In genomic region chr16:54490089-54490488, GRCh38 we compare ENCODE assay signal across 21 cellular contexts.
DNase-seq lines count a peak whose midpoint lies in the region; ATAC-seq, FAIRE-seq and TF ChIP-seq lines count a peak whose summit lies in the region.
"Had no signal": no experiment of that assay in that cellular context is flagged by ENCODE, and none has a peak within 500 bp of the region (broad histone marks: within the 10 kb centered on the region; RNA-seq: fewer than 3 reads in every experiment).

No MANE protein-coding gene starts in this region.

- POLR2A ChIA-PET in HepG2 (lab: Yijun Ruan, JAX) = no interaction called here

- H2AFZ ChIP-seq in HepG2 (ENCODE audit: low read length) (no peak overlapping the region), Karpas-422 (ENCODE audit: low read length) (no peak overlapping the region)
- H2AFZ ChIP-seq: GM23338 had no signal

- H3K79me2 ChIP-seq in HepG2 (ENCODE audit: insufficient read depth, low read length) = no peaks in the 10 kb centered on the region
- H3K79me2 ChIP-seq in Karpas-422 (ENCODE audit: low read length) = no peaks in the 10 kb centered on the region

- H3K4me3 ChIP-seq in HepG2 (replicated peaks in 1 of 3; ENCODE audit: insufficient read depth in 1 of 3, low read depth in 2 of 3, low read length in 3 of 3) = no peak overlapping the region
- no peak overlapping the region for H3K4me3 ChIP-seq in right lobe of liver
- no peak overlapping the region for H3K4me3 ChIP-seq in Karpas-422 (ENCODE audit: low read length)
- no peak overlapping the region for H3K4me3 ChIP-seq in sigmoid colon
- H3K4me3 ChIP-seq: BLaER1, GM12878, GM23338 had no signal

- H4K20me1 ChIP-seq in HepG2 (ENCODE audit: insufficient read depth, low read length) (no peaks in the 10 kb centered on the region), Karpas-422 (ENCODE audit: insufficient read depth, low read depth, low read length) (no peaks in the 10 kb centered on the region)
- H4K20me1 ChIP-seq: BLaER1 had no signal

- H3K4me2 ChIP-seq in HepG2 (ENCODE audit: low read depth, low read length) = no peak overlapping the region
- peak overlapping the region; percentile 38 for H3K4me2 ChIP-seq in Karpas-422 (ENCODE audit: low read depth, low read length, poor library complexity, severe bottlenecking)
- H3K4me2 ChIP-seq: BLaER1, GM23338 had no signal

- H3K27ac ChIP-seq in HepG2 (ENCODE audit: extremely low read length, insufficient read depth, low read length) = no peak overlapping the region
- H3K27ac ChIP-seq in right lobe of liver = no peak overlapping the region
- no peak overlapping the region for H3K27ac ChIP-seq in Karpas-422 (ENCODE audit: low read length)
- H3K27ac ChIP-seq in VCaP = peak overlapping the region; percentile 77
- no peak overlapping the region for H3K27ac ChIP-seq in sigmoid colon
- H3K27ac ChIP-seq: BLaER1, C4-2B had no signal

- H3K36me3 ChIP-seq in HepG2 (replicated peaks in 1 of 2; ENCODE audit: control insufficient read depth in 1 of 2, insufficient read depth in 2 of 2, low read length in 2 of 2) = no peaks in the 10 kb centered on the region
- H3K36me3 ChIP-seq in right lobe of liver = no peaks in the 10 kb centered on the region
- no peaks in the 10 kb centered on the region for H3K36me3 ChIP-seq in Karpas-422 (ENCODE audit: insufficient read depth, low read length)
- H3K36me3 ChIP-seq in sigmoid colon = no peaks in the 10 kb centered on the region
- H3K36me3 ChIP-seq: BLaER1 had no signal

- TF ChIP-seq EP300 in HepG2 (IDR thresholded peaks at IDR 0.05; ENCODE audit: low read depth in 2 of 2, low read length in 2 of 2) (no peak), HepG2 (CRISPR knock-in tag; IDR thresholded peaks at IDR 0.05; ENCODE audit: borderline replicate concordance) (no peak), sigmoid colon (IDR thresholded peaks at IDR 0.05) (no peak)

- no peak for ATAC-seq in HepG2
- no peak for ATAC-seq in right lobe of liver
- ATAC-seq: GM12878, GM23338, HCT116 had no signal

- H3K9me3 ChIP-seq in HepG2 (ENCODE audit: low read length) (no peaks in the 10 kb centered on the region), right lobe of liver (no peaks in the 10 kb centered on the region), Karpas-422 (ENCODE audit: low read length) (no peaks in the 10 kb centered on the region), sigmoid colon (no peaks in the 10 kb centered on the region)
- H3K9me3 ChIP-seq: BLaER1 had no signal

- no peak for TF ChIP-seq RAD21 in HepG2 (CRISPR knock-in tag; IDR thresholded peaks at IDR 0.05)

- WGBS in HepG2 (ENCODE audit: low lambda C conversion rate) = 3% methylated on average over 2 of the region's 2 CpGs
- 71% methylated on average over 2 of the region's 2 CpGs for WGBS in right lobe of liver (ENCODE audit: insufficient coverage, low coverage, low lambda C conversion rate, missing lambda C conversion rate)
- WGBS in sigmoid colon, 2 donors = 61 to 72% methylated on average over 2 of the region's 2 CpGs

- no peak for FAIRE-seq in HepG2 (lab: Jason Lieb, UNC)
- FAIRE-seq: A204.1, D721Med, GM12878, GM19239 had no signal

- H3K9ac ChIP-seq in HepG2 (ENCODE audit: insufficient read depth, low read depth, low read length) (no peak overlapping the region), Karpas-422 (ENCODE audit: low read length) (no peak overlapping the region)
- H3K9ac ChIP-seq: BLaER1 had no signal

- no TSS peak for BruUV-seq in HepG2 (replicated peaks; lab: Mats Ljungman, UMichigan)

- no peaks in the 10 kb centered on the region for H3K4me1 ChIP-seq in HepG2 (ENCODE audit: insufficient read depth, low read length)
- H3K4me1 ChIP-seq in right lobe of liver = peaks cover 0 to 3% (median 0%) of the 10 kb centered on the region in 4 donors
- H3K4me1 ChIP-seq in Karpas-422 (ENCODE audit: low read length) = peaks cover 27% of the 10 kb centered on the region
- H3K4me1 ChIP-seq in sigmoid colon = no peaks in the 10 kb centered on the region
- H3K4me1 ChIP-seq: BLaER1 had no signal

- DNase-seq in HepG2 (ENCODE audit: low spot score) (no peak), right lobe of liver (no peak), Karpas-422 (no peak), sigmoid colon (no peak), SHP77 treated with DMSO at 0.1 percent for 48 hours (lab: John Stamatoyannopoulos, UW) (no peak), T-helper 2 cell (no peak)
- DNase-seq: CD4-positive, alpha-beta T cell; CD8-positive, alpha-beta memory T cell; DMS 273 treated with DMSO at 0.1 percent for 48 hours; EL; GDM1; H9 had no signal

- no peak for TF ChIP-seq CTCF in HepG2 (CRISPR knock-in tag; IDR thresholded peaks at IDR 0.05)
- TF ChIP-seq CTCF in right lobe of liver (IDR thresholded peaks at IDR 0.05) = no peak
- TF ChIP-seq CTCF in VCaP (conservative IDR thresholded peaks at IDR 0.05) = no peak
- no peak for TF ChIP-seq CTCF in sigmoid colon (IDR thresholded peaks at IDR 0.05)

- H3K27me3 ChIP-seq in HepG2 (ENCODE audit: control insufficient read depth in 1 of 2, insufficient read depth in 2 of 2, low read length in 2 of 2) (no peaks in the 10 kb centered on the region; a peak in 1 of 5 replicates), right lobe of liver (no peaks in the 10 kb centered on the region), Karpas-422 (ENCODE audit: low read length) (no peaks in the 10 kb centered on the region), sigmoid colon (no peaks in the 10 kb centered on the region)
- H3K27me3 ChIP-seq: BLaER1 had no signal

- intact Hi-C loops in HepG2 (cut with micrococcal nuclease; ENCODE audit: unreplicated experiment) = no loop called here
- intact Hi-C loops in right lobe of liver (cut with DNase I) = no loop called here
- intact Hi-C loops in sigmoid colon (cut with DNase I) = no loop called here

- in situ Hi-C loops in HepG2 (cut with HindIII; ENCODE audit: extremely low pct_ligation_motif_present, low pct_unique_long_range_greater_than_20kb) = no loop called here

- TF ChIP-seq POLR2A in HepG2 (IDR thresholded peaks at IDR 0.05; ENCODE audit: insufficient read depth in 1 of 2, low read depth in 2 of 2, low read length in 2 of 2) (no peak), right lobe of liver (IDR thresholded peaks at IDR 0.05) (no peak), sigmoid colon (IDR thresholded peaks at IDR 0.05) (no peak)

- CTCF ChIA-PET in HepG2 (lab: Yijun Ruan, JAX; ENCODE audit: low intra/inter-chr PET ratio, low total read pairs) = no interaction called here

- no peaks in the 10 kb centered on the region for H3K9me2 ChIP-seq in Karpas-422 (replicated peaks; ENCODE audit: insufficient read depth, low read length)

TF ChIP-seq in HepG2, 621 proteins besides CTCF, POLR2A, EP300 and RAD21:
- no peak for TF ChIP-seq ZNF781 (CRISPR knock-in tag; IDR thresholded peaks at IDR 0.05; ENCODE audit: borderline replicate concordance, not compliant biosample characterization)
- TF ChIP-seq CEBPB (IDR thresholded peaks at IDR 0.05; ENCODE audit: borderline replicate concordance, low read depth, low read length) = peak; percentile 80
TF ChIP-seq in HepG2: peak in this region for 1.
